8 cellular contexts compared by ENCODE assay signal in genomic region chr20:10469599-10469998, GRCh38. TPM values are rescaled to one million over a fixed set of nuclear protein-coding genes. Genes with fewer than 3 reads are reported as not detected.
DNase-seq lines count a peak whose midpoint lies in the region; ATAC-seq, FAIRE-seq and TF ChIP-seq lines count a peak whose summit lies in the region.

No MANE protein-coding gene starts in this region.

- H2AFZ ChIP-seq in Loucy (ENCODE audit: low read length), result no peak overlapping the region
- no peak overlapping the region for H2AFZ ChIP-seq in H1 (ENCODE audit: low read length)
- no peak overlapping the region for H2AFZ ChIP-seq in mesenchymal stem cell (ENCODE audit: low read depth, low read length)

- intact Hi-C loops in Right ventricle myocardium inferior (cut with DNase I), result loop anchor here (2.0 to 10.0 kb wide), 3 partner anchors 83 to 1075 kb away; no protein-coding TSS in a partner anchor
- intact Hi-C loops in cardiac septum (cut with DNase I), result loop anchor here (2.0 to 5.0 kb wide), 3 partner anchors 78 to 1075 kb away; no protein-coding TSS in a partner anchor

- H4K91ac ChIP-seq in H1 (replicated peaks; ENCODE audit: insufficient read length, low read length) (no peak overlapping the region), mesenchymal stem cell (ENCODE audit: low read length) (no peak overlapping the region)

- H4K20me1 ChIP-seq in Loucy (ENCODE audit: insufficient read depth, low read length, poor library complexity, severe bottlenecking) (no peaks in the 10 kb centered on the region), H1 (replicated peaks in 1 of 2; ENCODE audit: control insufficient read depth in 1 of 2, insufficient read depth in 2 of 2, low read length in 2 of 2) (no peaks in the 10 kb centered on the region)

- peak; percentile 83 for TF ChIP-seq CTCF in Loucy (conservative IDR thresholded peaks at IDR 0.05; ENCODE audit: low read length)
- TF ChIP-seq CTCF in Peyer's patch (IDR thresholded peaks at IDR 0.05), result peak in 5 of 6 experiments; percentile 30 to 59 (median 50)
- peak in 2 of 3 experiments; percentile 57 to 66; a peak in 2 of 4 replicates for TF ChIP-seq CTCF in H1 (IDR thresholded peaks at IDR 0.05; ENCODE audit: control extremely low read depth in 1 of 3, insufficient read depth in 1 of 3, low read depth in 1 of 3, low read length in 3 of 3)

- H4K8ac ChIP-seq in H1 (ENCODE audit: extremely low read depth, insufficient read depth, low read length), result no peak overlapping the region
- H4K8ac ChIP-seq in mesenchymal stem cell (ENCODE audit: low read length), result no peak overlapping the region

- H3K4ac ChIP-seq in H1 (replicated peaks; ENCODE audit: insufficient read length, low read depth, low read length) (no peak overlapping the region), mesenchymal stem cell (ENCODE audit: low read depth in 1 of 2, low read length in 2 of 2) (peak overlapping the region in 1 of 2 experiments; percentile 24)

- no peaks in the 10 kb centered on the region for H3K23me2 ChIP-seq in H1 (ENCODE audit: low read depth, low read length)

- peak; percentile 73 for FAIRE-seq in H1 (lab: Jason Lieb, UNC)

- no peaks in the 10 kb centered on the region for H3F3A ChIP-seq in Loucy (ENCODE audit: low read depth)

- H2BK5ac ChIP-seq in H1 (ENCODE audit: low read depth, low read length), result 0 out of 2 replicates have a peak overlapping the region, but pooled peaks have one; percentile 16
- no peak overlapping the region for H2BK5ac ChIP-seq in mesenchymal stem cell (ENCODE audit: low read depth, low read length, poor library complexity, severe bottlenecking)

- peak; percentile 74 for ATAC-seq in Right ventricle myocardium inferior
- no peak for ATAC-seq in HG03520 (IDR thresholded peaks at IDR 0.05; ENCODE audit: unreplicated experiment)

- H3K18ac ChIP-seq in H1 (ENCODE audit: extremely low read depth, low read length) (no peak overlapping the region; the same call in 1 of the 2 replicates), mesenchymal stem cell (ENCODE audit: low read depth in 1 of 2, low read length in 2 of 2) (peak overlapping the region in 1 of 2 experiments; percentile 47)

- H3K79me2 ChIP-seq in Loucy (ENCODE audit: insufficient read depth, low read length), result peaks cover 22% of the 10 kb centered on the region; the same call in 1 of the 2 replicates
- peaks cover 0 to 11% of the 10 kb centered on the region in 2 experiments; a peak in 2 of 4 replicates for H3K79me2 ChIP-seq in H1 (ENCODE audit: control insufficient read depth in 1 of 2, insufficient read depth in 2 of 2, low read length in 2 of 2)

- no peak overlapping the region for H2AK5ac ChIP-seq in H1 (ENCODE audit: low read depth, low read length)
- H2AK5ac ChIP-seq in mesenchymal stem cell (ENCODE audit: low read length, severe bottlenecking), result no peak overlapping the region

- 46% methylated on average over 7 of the region's 7 CpGs; no CpG with 5 or more reads in 1 of the 2 experiments for WGBS in H1 (ENCODE audit: extremely low coverage in 1 of 2, insufficient coverage in 1 of 2, insufficient read length in 1 of 2, insufficient replicate concordance in 2 of 2, low coverage in 1 of 2, low lambda C conversion rate in 2 of 2, missing lambda C conversion rate in 1 of 2), 2 experiments
- 40% methylated on average over 7 of the region's 7 CpGs for whole genome bisulfite sequencing in mesenchymal stem cell

- H2BK120ac ChIP-seq in H1 (replicated peaks; ENCODE audit: low read depth, low read length), result no peak overlapping the region
- no peak overlapping the region for H2BK120ac ChIP-seq in mesenchymal stem cell (ENCODE audit: low read depth, low read length)

- no peaks in the 10 kb centered on the region for H3K79me1 ChIP-seq in H1 (ENCODE audit: low read depth, low read length)
- peaks cover 30% of the 10 kb centered on the region for H3K79me1 ChIP-seq in mesenchymal stem cell (replicated peaks; ENCODE audit: low read length, poor library complexity, severe bottlenecking)

- H2BK15ac ChIP-seq in H1 (ENCODE audit: low read length) (no peak overlapping the region), mesenchymal stem cell (ENCODE audit: low read depth, poor library complexity, severe bottlenecking) (no peak overlapping the region)

- H3K9me2 ChIP-seq in Loucy (replicated peaks; ENCODE audit: low read depth, low read length), result no peaks in the 10 kb centered on the region

- H3K4me2 ChIP-seq in Loucy (ENCODE audit: low read depth, low read length, poor library complexity, severe bottlenecking), result no peak overlapping the region
- H3K4me2 ChIP-seq in H1 (ENCODE audit: insufficient read depth in 1 of 2, low read depth in 2 of 2, low read length in 2 of 2), result 0 out of 4 replicates have a peak overlapping the region, but pooled peaks have one; percentile 16 to 22
- H3K4me2 ChIP-seq in mesenchymal stem cell (ENCODE audit: low read length, poor library complexity, severe bottlenecking), result no peak overlapping the region

- CTCF ChIA-PET in H1 (lab: Charles Lee; ENCODE audit: partially characterized antibody), result interaction anchor here (0.6 to 2.5 kb wide), 3 partner anchors 9 to 66 kb away, joined by 3 to 15 read pairs (median 4); no protein-coding TSS in a partner anchor

- no peak for TF ChIP-seq EP300 in H1 (IDR thresholded peaks at IDR 0.05; ENCODE audit: borderline replicate concordance in 1 of 2, low read depth in 2 of 2, low read length in 2 of 2)

- no peaks in the 10 kb centered on the region for H3K4me1 ChIP-seq in Loucy (ENCODE audit: insufficient read depth, low read length, poor library complexity, severe bottlenecking)
- H3K4me1 ChIP-seq in Peyer's patch, result peaks cover 0 to 9% (median 0%) of the 10 kb centered on the region in 4 donors
- H3K4me1 ChIP-seq in H1 (replicated peaks in 1 of 4; ENCODE audit: control insufficient read depth in 3 of 4, insufficient read depth in 4 of 4, low read length in 3 of 4), result peaks cover 0 to 30% (median 22%) of the 10 kb centered on the region in 4 experiments; a peak in 6 of 7 replicates
- H3K4me1 ChIP-seq in mesenchymal stem cell (ENCODE audit: control insufficient read depth, insufficient read depth, low read depth, low read length), result no peaks in the 10 kb centered on the region

- H3K36me3 ChIP-seq in Loucy (ENCODE audit: insufficient read depth, low read length) (peaks cover 3% of the 10 kb centered on the region; the same call in 1 of the 2 replicates), Peyer's patch (no peaks in the 10 kb centered on the region), H1 (ENCODE audit: control insufficient read depth in 2 of 4, insufficient read depth in 4 of 4, low read length in 3 of 4) (no peaks in the 10 kb centered on the region), mesenchymal stem cell (ENCODE audit: control insufficient read depth in 1 of 2, insufficient read depth in 2 of 2, low read depth in 1 of 2, low read length in 2 of 2) (no peaks in the 10 kb centered on the region)

- H2BK12ac ChIP-seq in H1 (ENCODE audit: low read depth, low read length) (peak overlapping the region; percentile 70), mesenchymal stem cell (ENCODE audit: low read length in 2 of 2) (peak overlapping the region in 1 of 2 experiments; percentile 29)

- H3K9ac ChIP-seq in Loucy (ENCODE audit: low read depth, low read length, poor library complexity, severe bottlenecking) (no peak overlapping the region), H1 (replicated peaks in 1 of 4; ENCODE audit: extremely low read depth in 1 of 4, low read depth in 3 of 4, low read length in 3 of 4) (no peak overlapping the region), mesenchymal stem cell (ENCODE audit: low read length) (peak overlapping the region; percentile 72)

- H3K27ac ChIP-seq in Peyer's patch (no peak overlapping the region), H1 (ENCODE audit: low read depth, low read length) (no peak overlapping the region), mesenchymal stem cell (ENCODE audit: low read length, poor library complexity, severe bottlenecking) (no peak overlapping the region)

- no peak for TF ChIP-seq POLR2A in Peyer's patch (IDR thresholded peaks at IDR 0.05)
- TF ChIP-seq POLR2A in H1 (IDR thresholded peaks at IDR 0.05; ENCODE audit: control extremely low read depth in 1 of 2, low read depth in 2 of 2, low read length in 2 of 2), result no peak

- POLR2A ChIA-PET in H1 (lab: Charles Lee; ENCODE audit: partially characterized antibody), result no interaction called here

- H3K27me3 ChIP-seq in Loucy (ENCODE audit: insufficient read depth, low read length, poor library complexity, severe bottlenecking) (no peaks in the 10 kb centered on the region), Peyer's patch (no peaks in the 10 kb centered on the region), H1 (replicated peaks in 1 of 4; ENCODE audit: control insufficient read depth in 3 of 4, extremely low read depth in 1 of 4, insufficient read depth in 3 of 4, low read length in 3 of 4) (no peaks in the 10 kb centered on the region), mesenchymal stem cell (ENCODE audit: control insufficient read depth in 1 of 2, insufficient read depth in 1 of 2, low read length in 2 of 2) (no peaks in the 10 kb centered on the region)

- H2BK20ac ChIP-seq in H1 (ENCODE audit: low read length), result no peak overlapping the region

- H3K4me3 ChIP-seq in Loucy (ENCODE audit: low read length, poor library complexity, severe bottlenecking) (no peak overlapping the region), Peyer's patch (no peak overlapping the region), H1 (ENCODE audit: extremely low read depth in 1 of 4, insufficient read depth in 2 of 4, low read depth in 3 of 4, low read length in 4 of 4) (no peak overlapping the region; a peak in 1 of 8 replicates), mesenchymal stem cell (ENCODE audit: insufficient read depth in 1 of 2, low read depth in 1 of 2, low read length in 2 of 2) (no peak overlapping the region)

- no peaks in the 10 kb centered on the region for H3K9me3 ChIP-seq in Loucy (ENCODE audit: insufficient read depth, low read depth, low read length)
- no peaks in the 10 kb centered on the region for H3K9me3 ChIP-seq in Peyer's patch
- no peaks in the 10 kb centered on the region for H3K9me3 ChIP-seq in H1 (ENCODE audit: insufficient read depth in 2 of 2, low read depth in 1 of 2, low read length in 1 of 2)
- H3K9me3 ChIP-seq in mesenchymal stem cell (ENCODE audit: control insufficient read depth, low read length), result no peaks in the 10 kb centered on the region

- H3K23ac ChIP-seq in H1 (ENCODE audit: insufficient read length) (no peak overlapping the region), mesenchymal stem cell (ENCODE audit: low read length in 2 of 2) (no peak overlapping the region)

- peak; percentile 75 to 76 for TF ChIP-seq RAD21 in H1 (IDR thresholded peaks at IDR 0.05 in 1 of 2, conservative IDR thresholded peaks at IDR 0.05 in 1 of 2; ENCODE audit: low read depth in 2 of 2, low read length in 2 of 2)

- H3K14ac ChIP-seq in H1 (ENCODE audit: insufficient read length), result no peak overlapping the region
- H3K14ac ChIP-seq in mesenchymal stem cell (ENCODE audit: low read length in 2 of 2), result no peak overlapping the region

- DNase-seq in Right ventricle myocardium inferior (ENCODE audit: missing footprints) (no peak), cardiac septum (ENCODE audit: low spot score) (no peak), Peyer's patch (peak in 1 of 3 donors; percentile 50), H1 (ENCODE audit: low read depth in 1 of 2, low spot score in 2 of 2) (peak in 1 of 2 experiments; percentile 23), mesenchymal stem cell (peak; percentile 90), T-helper 9 cell (no peak)

- H3K56ac ChIP-seq in H1 (replicated peaks; ENCODE audit: insufficient read length, low read depth, low read length), result no peak overlapping the region

- no peak overlapping the region for H4K5ac ChIP-seq in H1 (ENCODE audit: insufficient read length, low read depth, low read length)

RNA-seq across cellular contexts. Expression of gene SLX4IP, which starts 34.5 kb away (rescaled TPM):
- total RNA-seq in Right ventricle myocardium inferior (2.8 TPM), cardiac septum (2.3 TPM), Peyer's patch (1 to 10 TPM; 6.1 to 9.0 (median 7.9) TPM)
- 8.7 and 9.4 TPM in 2 replicates for total RNA-seq in H1 (2021; fragmentation: NEBNext Ultra II Directional; extraction: Animal tissue kit (Norgen Biotek cat#: 25700))
- 1.7 and 2.4 TPM in 2 replicates for polyA plus RNA-seq in H1 (2011; rRNA removed)
- polyA plus RNA-seq in H1 (2011; cell fraction: cytosol; rRNA removed), result 2.3 TPM
- polyA plus RNA-seq in H1 (2011; cell fraction: nucleus; rRNA removed), result 4.1 TPM
- 2.6 to 4.5 TPM (median 2.8 TPM) in 4 replicates for polyA plus RNA-seq in H1 (2012, experiment 1 of 2)
- 0.31 TPM for polyA plus RNA-seq in H1 (2012, experiment 2 of 2)
- 3.5 TPM for polyA plus RNA-seq in H1 (2013, experiment 1 of 2)
- polyA plus RNA-seq in H1 (2013, experiment 2 of 2), result 3.6 TPM
- polyA minus RNA-seq in H1 (2011; rRNA and poly(A)+ RNA removed), result 11.9 and 12.4 TPM in 2 replicates
- 6.4 TPM for polyA minus RNA-seq in H1 (2011; cell fraction: cytosol; rRNA and poly(A)+ RNA removed)
- polyA minus RNA-seq in H1 (2011; cell fraction: nucleus; rRNA and poly(A)+ RNA removed), result 9.1 TPM
- polyA plus RNA-seq in mesenchymal stem cell (2013, experiment 1 of 2), result 1.6 TPM
- polyA plus RNA-seq in mesenchymal stem cell (2013, experiment 2 of 2), result 1.6 TPM

RNA-seq across cellular contexts. Expression of gene MKKS, which starts 35.6 kb away (rescaled TPM):
- total RNA-seq in Right ventricle myocardium inferior (27.4 TPM), cardiac septum (15.9 TPM), Peyer's patch (10 to 100 TPM; 12.4 to 27.5 (median 19.9) TPM)
- 21.7 and 24.8 TPM in 2 replicates for total RNA-seq in H1 (2021; fragmentation: NEBNext Ultra II Directional; extraction: Animal tissue kit (Norgen Biotek cat#: 25700))
- polyA plus RNA-seq in H1 (2011; rRNA removed), result 8.3 and 15.9 TPM in 2 replicates
- polyA plus RNA-seq in H1 (2011; cell fraction: cytosol; rRNA removed), result 14.9 TPM
- polyA plus RNA-seq in H1 (2011; cell fraction: nucleus; rRNA removed), result 7.0 TPM
- polyA plus RNA-seq in H1 (2012, experiment 1 of 2), result 15.4 to 22.0 TPM (median 17.2 TPM) in 4 replicates
- polyA plus RNA-seq in H1 (2012, experiment 2 of 2), result 2.2 TPM
- polyA plus RNA-seq in H1 (2013, experiment 1 of 2), result 14.7 TPM
- polyA plus RNA-seq in H1 (2013, experiment 2 of 2), result 16.0 TPM
- 22.1 and 22.3 TPM in 2 replicates for polyA minus RNA-seq in H1 (2011; rRNA and poly(A)+ RNA removed)
- polyA minus RNA-seq in H1 (2011; cell fraction: cytosol; rRNA and poly(A)+ RNA removed), result 10.3 TPM
- 9.2 TPM for polyA minus RNA-seq in H1 (2011; cell fraction: nucleus; rRNA and poly(A)+ RNA removed)
- 8.4 TPM for polyA plus RNA-seq in mesenchymal stem cell (2013, experiment 1 of 2)
- 9.5 TPM for polyA plus RNA-seq in mesenchymal stem cell (2013, experiment 2 of 2)

Comparison
In these comparisons a context has a peak if more than half of its experiments do, and no peak if none do; other contexts are left out.
1. H3K4me2 ChIP-seq: peak in H1 (2 of 2); none in Loucy (single experiment) and mesenchymal stem cell (single experiment).
2. Peak in every context shown above with its lines, with median percentiles within 50 percentile points of each other: CTCF ChIP-seq.